13 cellular contexts compared by ENCODE assay signal in genomic region chr22:20571078-20571503, GRCh38.
DNase-seq lines count a peak whose midpoint lies in the region; ATAC-seq and TF ChIP-seq lines count a peak whose summit lies in the region.
"Had no signal": no experiment of that assay in that cellular context is flagged by ENCODE, and none has a peak within 500 bp of the region (broad histone marks: within the 10 kb centered on the region; RNA-seq: fewer than 3 reads in every experiment).

No MANE protein-coding gene starts in this region.

- intact Hi-C loops in CD4-positive, alpha-beta memory T cell (cut with micrococcal nuclease), result no loop called here
- intact Hi-C loops in IMR-90 (cut with micrococcal nuclease), result no loop called here
- intact Hi-C loops in PC-3 (cut with micrococcal nuclease), result no loop called here

- H3K14ac ChIP-seq in IMR-90 (replicated peaks; ENCODE audit: low read depth, low read length), result peak overlapping the region; percentile 36

- H2BK5ac ChIP-seq in IMR-90 (ENCODE audit: low read depth, low read length, poor library complexity, severe bottlenecking), result peak overlapping the region; percentile 14

- CTCF ChIA-PET in CD4-positive, alpha-beta memory T cell (lab: Charles Lee; ENCODE audit: partially characterized antibody), result interaction anchor here (0.7 to 14.7 kb wide), 19 partner anchors 9 to 167 kb away, joined by 3 to 374 read pairs (median 7); partner anchors contain the start of genes KLHL22 and MED15
- CTCF ChIA-PET in IMR-90 (lab: Yijun Ruan, JAX), result no interaction called here
- CTCF ChIA-PET in PC-3 (lab: Charles Lee), result no interaction called here

- ATAC-seq in IMR-90 (ENCODE audit: low read depth) (no peak), PC-3 (no peak)
- ATAC-seq in central memory CD8-positive, alpha-beta T cell (replicated peaks; ENCODE audit: extremely low read depth, poor library complexity, severe bottlenecking), result no peak
- no peak for ATAC-seq in naive thymus-derived CD8-positive, alpha-beta T cell

- no peaks in the 10 kb centered on the region for H3K9me3 ChIP-seq in CD4-positive, alpha-beta memory T cell (ENCODE audit: control insufficient read depth in 1 of 2, low read length in 2 of 2)
- H3K9me3 ChIP-seq in IMR-90 (ENCODE audit: control insufficient read depth, insufficient read depth, low read length) (no peaks in the 10 kb centered on the region), PC-3 (ENCODE audit: low read length) (no peaks in the 10 kb centered on the region)
- H3K9me3 ChIP-seq: SJCRH30 had no signal

- H2AFZ ChIP-seq in IMR-90 (replicated peaks; ENCODE audit: low read length, poor library complexity), result no peak overlapping the region
- H2AFZ ChIP-seq in PC-3 (ENCODE audit: low read length), result no peak overlapping the region
- H2AFZ ChIP-seq: GM23338 had no signal

- H3K27ac ChIP-seq in CD4-positive, alpha-beta memory T cell (ENCODE audit: low read depth, low read length), result peak overlapping the region; percentile 5
- no peak overlapping the region for H3K27ac ChIP-seq in IMR-90 (ENCODE audit: insufficient read depth, low read length)
- no peak overlapping the region for H3K27ac ChIP-seq in PC-3 (ENCODE audit: low read length)
- H3K27ac ChIP-seq: SJCRH30 had no signal

- H3K56ac ChIP-seq in IMR-90 (ENCODE audit: extremely low read depth, insufficient read depth, low read length), result no peak overlapping the region

- H3K79me1 ChIP-seq in IMR-90 (ENCODE audit: low read depth in 1 of 2, low read length in 2 of 2), result peaks cover 37 to 87% of the 10 kb centered on the region in 2 experiments

- H2BK120ac ChIP-seq in IMR-90 (ENCODE audit: low read depth, low read length), result no peak overlapping the region

- peak overlapping the region; percentile 77 to 99 (median 80) for H3K27ac Mint-ChIP-seq in CD4-positive, alpha-beta memory T cell
- H3K27ac Mint-ChIP-seq in central memory CD8-positive, alpha-beta T cell (ENCODE audit: low read depth), result peak overlapping the region; percentile 90
- H3K27ac Mint-ChIP-seq in naive thymus-derived CD8-positive, alpha-beta T cell, result peak overlapping the region in 6 of 10 donors; percentile 56 to 88 (median 76)
- H3K27ac Mint-ChIP-seq in type B pancreatic cell, result no peak overlapping the region
- H3K27ac Mint-ChIP-seq: activated naive CD4-positive, alpha-beta T cell treated with anti-CD3 and anti-CD28 coated beads, Interleukin-2, amount 50 U/mL, for 24 hours; GM23338 had no signal

- peak overlapping the region; percentile 20; the same call in 1 of the 2 replicates for H2BK20ac ChIP-seq in IMR-90 (ENCODE audit: low read depth, low read length)

- peak overlapping the region; percentile 35; the same call in 1 of the 2 replicates for H3K23ac ChIP-seq in IMR-90 (ENCODE audit: low read depth, low read length)

- peak overlapping the region; percentile 50; the same call in 1 of the 2 replicates for H3K4ac ChIP-seq in IMR-90 (ENCODE audit: low read depth, low read length)

- H3K4me1 ChIP-seq in CD4-positive, alpha-beta memory T cell (ENCODE audit: insufficient read depth, low read length), result peaks cover 69% of the 10 kb centered on the region
- peaks cover 43% of the 10 kb centered on the region for H3K4me1 ChIP-seq in IMR-90 (ENCODE audit: control insufficient read depth, insufficient read depth, low read length)
- H3K4me1 ChIP-seq in PC-3 (ENCODE audit: insufficient read depth, low read length), result peaks cover 49% of the 10 kb centered on the region

- H3K18ac ChIP-seq in IMR-90 (ENCODE audit: low read depth, low read length), result no peak overlapping the region

- H3K36me3 Mint-ChIP-seq in CD4-positive, alpha-beta memory T cell, result peaks cover 54 to 77% of the 10 kb centered on the region in 2 donors
- peaks cover 81% of the 10 kb centered on the region for H3K36me3 Mint-ChIP-seq in central memory CD8-positive, alpha-beta T cell (ENCODE audit: insufficient read depth)
- peaks cover 8 to 87% (median 48%) of the 10 kb centered on the region in 3 donors for H3K36me3 Mint-ChIP-seq in naive thymus-derived CD8-positive, alpha-beta T cell
- H3K36me3 Mint-ChIP-seq in type B pancreatic cell, result peaks cover 23% of the 10 kb centered on the region

- DNase-seq in CD4-positive, alpha-beta memory T cell, result peak in 1 of 5 donors; percentile 26
- DNase-seq in IMR-90 (no peak), PC-3 (no peak), iPS-NIHi11 (ENCODE audit: low spot score) (no peak), type B pancreatic cell (ENCODE audit: extremely low spot score, unreplicated experiment) (no peak)
- no peak for DNase-seq in central memory CD8-positive, alpha-beta T cell (ENCODE audit: low spot score in 2 of 2)
- DNase-seq in naive thymus-derived CD8-positive, alpha-beta T cell, result no peak
- no peak for DNase-seq in activated naive CD4-positive, alpha-beta T cell treated with anti-CD3 and anti-CD28 coated beads, Interleukin-2, amount 50 U/mL, for 16 hours
- DNase-seq: GDM1 had no signal

- H3K79me2 ChIP-seq in PC-3 (ENCODE audit: low read length), result peaks cover 30% of the 10 kb centered on the region

- no peak for TF ChIP-seq RAD21 in IMR-90 (IDR thresholded peaks at IDR 0.05; ENCODE audit: low read length)

- H3K9me3 Mint-ChIP-seq in CD4-positive, alpha-beta memory T cell, result no peaks in the 10 kb centered on the region
- no peaks in the 10 kb centered on the region for H3K9me3 Mint-ChIP-seq in central memory CD8-positive, alpha-beta T cell
- H3K9me3 Mint-ChIP-seq in naive thymus-derived CD8-positive, alpha-beta T cell, result no peaks in the 10 kb centered on the region
- H3K9me3 Mint-ChIP-seq in type B pancreatic cell, result no peaks in the 10 kb centered on the region
- H3K9me3 Mint-ChIP-seq: activated naive CD4-positive, alpha-beta T cell treated with anti-CD3 and anti-CD28 coated beads, Interleukin-2, amount 50 U/mL, for 24 hours; GM23338 had no signal

- no peak overlapping the region for H2AK9ac ChIP-seq in IMR-90 (replicated peaks; ENCODE audit: low read depth, low read length, poor library complexity)

- TF ChIP-seq CTCF in IMR-90 (conservative IDR thresholded peaks at IDR 0.05; ENCODE audit: low read depth, low read length), result no peak
- no peak for TF ChIP-seq CTCF in PC-3 (conservative IDR thresholded peaks at IDR 0.05; ENCODE audit: low read depth, low read length)
- no peak for TF ChIP-seq CTCF in type B pancreatic cell (conservative IDR thresholded peaks at IDR 0.05)

- H3K4me2 ChIP-seq in IMR-90 (ENCODE audit: low read depth, low read length) (no peak overlapping the region), PC-3 (ENCODE audit: low read length) (no peak overlapping the region)
- H3K4me2 ChIP-seq: GM23338 had no signal

- dilution Hi-C loops in IMR-90 (cut with HindIII; ENCODE audit: low sequenced_read_pairs, unreplicated experiment), result no loop called here

- peaks cover 71% of the 10 kb centered on the region for H4K20me1 ChIP-seq in IMR-90 (ENCODE audit: insufficient read depth, low read length)
- H4K20me1 ChIP-seq in PC-3 (ENCODE audit: low read length), result no peaks in the 10 kb centered on the region

- H3K9me2 ChIP-seq in PC-3 (replicated peaks; ENCODE audit: low read length), result no peaks in the 10 kb centered on the region

- TF ChIP-seq POLR2A in IMR-90 (IDR thresholded peaks at IDR 0.05; ENCODE audit: low read depth, low read length), result no peak

- peak overlapping the region; percentile 20 to 66 (median 55) for H3K4me3 Mint-ChIP-seq in CD4-positive, alpha-beta memory T cell
- peak overlapping the region; percentile 82 for H3K4me3 Mint-ChIP-seq in central memory CD8-positive, alpha-beta T cell
- H3K4me3 Mint-ChIP-seq in naive thymus-derived CD8-positive, alpha-beta T cell, result peak overlapping the region in 8 of 10 donors; percentile 45 to 85 (median 56)
- no peak overlapping the region for H3K4me3 Mint-ChIP-seq in type B pancreatic cell
- H3K4me3 Mint-ChIP-seq: activated naive CD4-positive, alpha-beta T cell treated with anti-CD3 and anti-CD28 coated beads, Interleukin-2, amount 50 U/mL, for 24 hours; GM23338 had no signal

- no peak overlapping the region for H2AK5ac ChIP-seq in IMR-90 (ENCODE audit: low read depth, low read length)

- H3F3A ChIP-seq in PC-3 (ENCODE audit: low read length, unreplicated experiment), result peaks cover 6% of the 10 kb centered on the region

- H3K4me1 Mint-ChIP-seq in CD4-positive, alpha-beta memory T cell, result peaks cover 45 to 91% (median 64%) of the 10 kb centered on the region in 4 donors
- peaks cover 80% of the 10 kb centered on the region for H3K4me1 Mint-ChIP-seq in central memory CD8-positive, alpha-beta T cell
- peaks cover 44 to 82% (median 70%) of the 10 kb centered on the region in 4 donors for H3K4me1 Mint-ChIP-seq in naive thymus-derived CD8-positive, alpha-beta T cell
- H3K4me1 Mint-ChIP-seq in type B pancreatic cell (ENCODE audit: unreplicated experiment), result no peaks in the 10 kb centered on the region
- H3K4me1 Mint-ChIP-seq: GM23338 had no signal

- peak overlapping the region; percentile 40 for H4K91ac ChIP-seq in IMR-90 (ENCODE audit: insufficient read depth, low read depth, low read length)

- BruUV-seq in IMR-90 (replicated peaks; lab: Mats Ljungman, UMichigan), result no TSS peak
- no TSS peak for BruUV-seq in PC-3 (replicated peaks; lab: Mats Ljungman, UMichigan)

- POLR2A ChIA-PET in CD4-positive, alpha-beta memory T cell (lab: Charles Lee; ENCODE audit: partially characterized antibody), result interaction anchor here (0.8 to 13.9 kb wide), 10 partner anchors 10 to 143 kb away, joined by 3 to 650 read pairs (median 5); partner anchors contain the start of gene MED15
- POLR2A ChIA-PET in IMR-90 (lab: Charles Lee; ENCODE audit: unreplicated experiment), result no interaction called here
- POLR2A ChIA-PET in naive thymus-derived CD8-positive, alpha-beta T cell (lab: Charles Lee), result interaction anchor here (0.6 to 16.8 kb wide), 10 partner anchors 10 to 162 kb away, joined by 3 to 796 read pairs (median 4); partner anchors contain the start of gene MED15
- POLR2A ChIA-PET in PC-3 (lab: Charles Lee; ENCODE audit: unreplicated experiment), result no interaction called here

- 0 out of 4 replicates have a peak overlapping the region, but pooled peaks of 1 of the 2 experiments have one; percentile 11 for H4K8ac ChIP-seq in IMR-90 (ENCODE audit: low read depth in 2 of 2, low read length in 2 of 2)

- H2BK15ac ChIP-seq in IMR-90 (ENCODE audit: low read depth, low read length), result no peak overlapping the region

- in situ Hi-C loops in IMR-90 (cut with MboI; ENCODE audit: low sequenced_read_pairs), result no loop called here

- H4K5ac ChIP-seq in IMR-90 (ENCODE audit: low read depth, low read length), result no peak overlapping the region

- H3K9ac ChIP-seq in IMR-90 (ENCODE audit: low read depth, low read length), result no peak overlapping the region
- no peak overlapping the region for H3K9ac ChIP-seq in PC-3 (ENCODE audit: low read length)

- no peaks in the 10 kb centered on the region for H3K27me3 ChIP-seq in CD4-positive, alpha-beta memory T cell (ENCODE audit: insufficient read depth, low read length)
- H3K27me3 ChIP-seq in IMR-90 (ENCODE audit: control insufficient read depth, insufficient read depth, low read length), result no peaks in the 10 kb centered on the region
- H3K27me3 ChIP-seq in PC-3 (ENCODE audit: low read length), result no peaks in the 10 kb centered on the region
- H3K27me3 ChIP-seq: SJCRH30 had no signal

- H3K4me3 ChIP-seq in CD4-positive, alpha-beta memory T cell (ENCODE audit: low read length in 2 of 2), result no peak overlapping the region
- H3K4me3 ChIP-seq in IMR-90 (ENCODE audit: insufficient read depth, low read depth, low read length), result no peak overlapping the region
- H3K4me3 ChIP-seq in PC-3 (ENCODE audit: low read length), result no peak overlapping the region
- H3K4me3 ChIP-seq: GM23338, SJCRH30, skin epidermis had no signal

- peaks cover 51% of the 10 kb centered on the region for H3K9me1 ChIP-seq in IMR-90 (ENCODE audit: insufficient read depth, low read length)

- peaks cover 71% of the 10 kb centered on the region for H3K36me3 ChIP-seq in CD4-positive, alpha-beta memory T cell (ENCODE audit: insufficient read depth, low read length)
- H3K36me3 ChIP-seq in IMR-90 (ENCODE audit: control insufficient read depth, insufficient read depth, low read length), result peaks cover 69% of the 10 kb centered on the region
- H3K36me3 ChIP-seq in PC-3 (ENCODE audit: low read depth, low read length), result peaks cover 65% of the 10 kb centered on the region

- 100% methylated on average over 3 of the region's 6 CpGs; no CpG with 5 or more reads in 1 of the 2 experiments for WGBS in IMR-90 (ENCODE audit: extremely low coverage in 2 of 2, insufficient read length in 1 of 2), 2 experiments

- no peaks in the 10 kb centered on the region for H3K27me3 Mint-ChIP-seq in CD4-positive, alpha-beta memory T cell
- no peaks in the 10 kb centered on the region for H3K27me3 Mint-ChIP-seq in central memory CD8-positive, alpha-beta T cell
- H3K27me3 Mint-ChIP-seq in naive thymus-derived CD8-positive, alpha-beta T cell, result no peaks in the 10 kb centered on the region
- H3K27me3 Mint-ChIP-seq in type B pancreatic cell, result no peaks in the 10 kb centered on the region
- H3K27me3 Mint-ChIP-seq: activated naive CD4-positive, alpha-beta T cell treated with anti-CD3 and anti-CD28 coated beads, Interleukin-2, amount 50 U/mL, for 24 hours had no signal

Comparison
In these comparisons a context has a peak if more than half of its experiments do, and no peak if none do; other contexts are left out.
1. POLR2A ChIA-PET loops: an anchor here in CD4-positive, alpha-beta memory T cell (0.8 to 13.9 kb wide) and naive thymus-derived CD8-positive, alpha-beta T cell (0.6 to 16.8 kb wide); none called in IMR-90 and PC-3.